Comparison of ENCODE assay signal across 16 cellular contexts in the genomic region with DNA sequence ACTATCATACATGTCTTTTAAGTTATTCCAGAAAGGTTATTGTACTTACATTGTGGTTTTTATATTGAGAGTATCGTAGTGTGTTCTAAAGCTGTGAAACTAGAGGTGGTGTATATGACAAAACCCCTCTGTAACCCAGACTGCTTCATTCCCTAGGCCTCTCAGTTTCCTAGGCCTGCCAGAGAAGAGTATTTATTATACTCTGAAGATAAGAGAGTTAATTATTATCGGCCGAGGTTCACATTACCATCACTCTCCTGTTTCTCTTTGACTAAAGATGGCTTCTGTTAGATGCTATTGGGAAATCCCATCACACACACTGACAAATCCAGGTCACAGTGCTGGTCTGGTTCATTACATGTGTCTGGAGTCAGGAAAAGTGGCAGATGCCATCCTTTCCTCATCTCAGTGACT. TPM values are rescaled to one million over a fixed set of nuclear protein-coding genes. Genes with fewer than 3 reads are reported as not detected.
DNase-seq lines count a peak whose midpoint lies in the region; ATAC-seq lines count a peak whose summit lies in the region.
"Had no signal": no experiment of that assay in that cellular context is flagged by ENCODE, and none has a peak within 500 bp of the region (broad histone marks: within the 10 kb centered on the region; RNA-seq: fewer than 3 reads in every experiment).

No MANE protein-coding gene starts in this region.

- H3K27ac ChIP-seq in CD4-positive, CD25-positive, alpha-beta regulatory T cell (ENCODE audit: insufficient read depth, low read length, poor library complexity, severe bottlenecking) = no peak overlapping the region
- H3K27ac ChIP-seq in naive thymus-derived CD4-positive, alpha-beta T cell (ENCODE audit: low read depth, low read length) = no peak overlapping the region
- no peak overlapping the region for H3K27ac ChIP-seq in GM23248
- H3K27ac ChIP-seq: BLaER1 had no signal

- no peak overlapping the region for H3K4me3 Mint-ChIP-seq in CD4-positive, CD25-positive, alpha-beta regulatory T cell
- peak overlapping the region; percentile 38 for H3K4me3 Mint-ChIP-seq in activated T-helper 17 cell treated with anti-CD3 and anti-CD28 coated beads, Interleukin-2, amount 50 U/mL, for 72 hours
- H3K4me3 Mint-ChIP-seq in naive thymus-derived CD4-positive, alpha-beta T cell = peak overlapping the region in 4 of 10 donors; percentile 19 to 54 (median 32)
- H3K4me3 Mint-ChIP-seq: H9 had no signal

- WGBS in GM23248 (ENCODE audit: low coverage in 1 of 2, low lambda C conversion rate in 2 of 2, missing lambda C conversion rate in 2 of 2), 2 experiments = 87 to 90% methylated on average over 3 of the region's 3 CpGs

- no peaks in the 10 kb centered on the region for H3K27me3 ChIP-seq in CD4-positive, CD25-positive, alpha-beta regulatory T cell (ENCODE audit: control insufficient read depth, insufficient read depth, low read length)
- H3K27me3 ChIP-seq in naive thymus-derived CD4-positive, alpha-beta T cell (ENCODE audit: control insufficient read depth in 2 of 2, insufficient read depth in 2 of 2, low read length in 2 of 2) = no peaks in the 10 kb centered on the region
- no peaks in the 10 kb centered on the region for H3K27me3 ChIP-seq in GM23248 (replicated peaks; ENCODE audit: insufficient read depth)
- H3K27me3 ChIP-seq: BLaER1 had no signal

- no peak overlapping the region for H2AFZ ChIP-seq in GM23248

- peaks cover 24% of the 10 kb centered on the region for H3K36me3 Mint-ChIP-seq in CD4-positive, CD25-positive, alpha-beta regulatory T cell
- H3K36me3 Mint-ChIP-seq in activated T-helper 17 cell treated with anti-CD3 and anti-CD28 coated beads, Interleukin-2, amount 50 U/mL, for 72 hours (ENCODE audit: low read depth) = peaks cover 100% of the 10 kb centered on the region
- H3K36me3 Mint-ChIP-seq in naive thymus-derived CD4-positive, alpha-beta T cell = peaks cover 0 to 52% (median 34%) of the 10 kb centered on the region in 5 donors

- peaks cover 40% of the 10 kb centered on the region for H3K79me2 ChIP-seq in GM23248 (ENCODE audit: insufficient read depth)

- no peaks in the 10 kb centered on the region for H4K20me1 ChIP-seq in GM23248 (ENCODE audit: insufficient read depth)

- intact Hi-C loops in naive thymus-derived CD4-positive, alpha-beta T cell (cut with micrococcal nuclease) = loop anchor here in 1 of 2 donors (2.0 kb wide), 1 partner anchor 16 kb away; no protein-coding TSS in a partner anchor

- H3K9me2 ChIP-seq in GM23248 (ENCODE audit: insufficient read depth) = no peaks in the 10 kb centered on the region

- peaks cover 2 to 31% (median 20%) of the 10 kb centered on the region in 4 donors for H3K4me1 Mint-ChIP-seq in CD4-positive, CD25-positive, alpha-beta regulatory T cell
- H3K4me1 Mint-ChIP-seq in activated T-helper 17 cell treated with anti-CD3 and anti-CD28 coated beads, Interleukin-2, amount 50 U/mL, for 72 hours = peaks cover 27% of the 10 kb centered on the region
- H3K4me1 Mint-ChIP-seq in naive thymus-derived CD4-positive, alpha-beta T cell = peaks cover 16 to 67% (median 54%) of the 10 kb centered on the region in 7 donors

- POLR2A ChIA-PET in naive thymus-derived CD4-positive, alpha-beta T cell (lab: Charles Lee) = interaction anchor here (1.0 kb wide), 1 partner anchor 9 kb away, joined by 3 read pairs; no protein-coding TSS in a partner anchor

- peaks cover 44% of the 10 kb centered on the region for H3F3A ChIP-seq in GM23248 (ENCODE audit: insufficient read depth)

- peak overlapping the region; percentile 74 to 83 (median 74) for H3K27ac Mint-ChIP-seq in CD4-positive, CD25-positive, alpha-beta regulatory T cell
- H3K27ac Mint-ChIP-seq in activated T-helper 17 cell treated with anti-CD3 and anti-CD28 coated beads, Interleukin-2, amount 50 U/mL, for 72 hours = peak overlapping the region; percentile 81
- H3K27ac Mint-ChIP-seq in naive thymus-derived CD4-positive, alpha-beta T cell = peak overlapping the region in 7 of 9 donors; percentile 60 to 92 (median 73)

- no peaks in the 10 kb centered on the region for H3K9me3 ChIP-seq in CD4-positive, CD25-positive, alpha-beta regulatory T cell (ENCODE audit: control insufficient read depth in 2 of 2, low read length in 2 of 2)
- no peaks in the 10 kb centered on the region for H3K9me3 ChIP-seq in naive thymus-derived CD4-positive, alpha-beta T cell (ENCODE audit: control insufficient read depth in 2 of 3, low read length in 3 of 3)
- H3K9me3 ChIP-seq in GM23248 (ENCODE audit: low read depth) = no peaks in the 10 kb centered on the region
- H3K9me3 ChIP-seq: BLaER1 had no signal

- no peaks in the 10 kb centered on the region for H3K4me1 ChIP-seq in CD4-positive, CD25-positive, alpha-beta regulatory T cell (ENCODE audit: control insufficient read depth, insufficient read depth, low read length, poor library complexity, severe bottlenecking)
- H3K4me1 ChIP-seq in naive thymus-derived CD4-positive, alpha-beta T cell (ENCODE audit: control insufficient read depth in 2 of 2, insufficient read depth in 2 of 2, low read length in 2 of 2) = peaks cover 0 to 19% of the 10 kb centered on the region in 2 donors
- H3K4me1 ChIP-seq in GM23248 (ENCODE audit: insufficient read depth) = peaks cover 37% of the 10 kb centered on the region
- H3K4me1 ChIP-seq: BLaER1 had no signal

- no peaks in the 10 kb centered on the region for H3K9me3 Mint-ChIP-seq in CD4-positive, CD25-positive, alpha-beta regulatory T cell
- no peaks in the 10 kb centered on the region for H3K9me3 Mint-ChIP-seq in activated T-helper 17 cell treated with anti-CD3 and anti-CD28 coated beads, Interleukin-2, amount 50 U/mL, for 72 hours
- no peaks in the 10 kb centered on the region for H3K9me3 Mint-ChIP-seq in naive thymus-derived CD4-positive, alpha-beta T cell
- H3K9me3 Mint-ChIP-seq: H9 had no signal

- no peak for DNase-seq in CD4-positive, CD25-positive, alpha-beta regulatory T cell
- DNase-seq in naive thymus-derived CD4-positive, alpha-beta T cell = no peak
- DNase-seq in GM23248 = no peak
- DNase-seq in GF-D8 (lab: John Stamatoyannopoulos, UW) = no peak
- DNase-seq: activated CD8-positive, alpha-beta memory T cell treated with anti-CD3 and anti-CD28 coated beads, Interleukin-2, amount 50 U/mL, for 48 hours; caudate nucleus; H9; NCI-H446 treated with DMSO at 0.1 percent for 48 hours; T1000 had no signal

- no peak for ATAC-seq in CD4-positive, CD25-positive, alpha-beta regulatory T cell (ENCODE audit: low read depth in 2 of 2)
- ATAC-seq in GM21529 (IDR thresholded peaks at IDR 0.05; ENCODE audit: unreplicated experiment) = peak; percentile 42
- ATAC-seq in activated T-helper 17 cell treated with anti-CD3 and anti-CD28 coated beads, Interleukin-2, amount 50 U/mL, for 72 hours (replicated peaks) = peak; percentile 92
- no peak for ATAC-seq in naive thymus-derived CD4-positive, alpha-beta T cell
- ATAC-seq in GM19351 (IDR thresholded peaks at IDR 0.05; ENCODE audit: unreplicated experiment) = no peak
- no peak for ATAC-seq in HG03342 (IDR thresholded peaks at IDR 0.05; ENCODE audit: unreplicated experiment)
- ATAC-seq: Panc1 had no signal

- H3K27me3 Mint-ChIP-seq in CD4-positive, CD25-positive, alpha-beta regulatory T cell = no peaks in the 10 kb centered on the region
- no peaks in the 10 kb centered on the region for H3K27me3 Mint-ChIP-seq in activated T-helper 17 cell treated with anti-CD3 and anti-CD28 coated beads, Interleukin-2, amount 50 U/mL, for 72 hours
- H3K27me3 Mint-ChIP-seq in naive thymus-derived CD4-positive, alpha-beta T cell = no peaks in the 10 kb centered on the region

- no peak overlapping the region for H3K4me3 ChIP-seq in CD4-positive, CD25-positive, alpha-beta regulatory T cell (ENCODE audit: low read depth, low read length)
- no peak overlapping the region for H3K4me3 ChIP-seq in naive thymus-derived CD4-positive, alpha-beta T cell (ENCODE audit: low read length)
- H3K4me3 ChIP-seq in GM23248 = no peak overlapping the region
- H3K4me3 ChIP-seq: BLaER1 had no signal

- no peak overlapping the region for H3K4me2 ChIP-seq in GM23248 (ENCODE audit: unreplicated experiment)
- H3K4me2 ChIP-seq: BLaER1 had no signal

- peaks cover 55% of the 10 kb centered on the region for H3K36me3 ChIP-seq in CD4-positive, CD25-positive, alpha-beta regulatory T cell (ENCODE audit: control insufficient read depth, insufficient read depth, low read length)
- peaks cover 10 to 46% (median 12%) of the 10 kb centered on the region in 3 experiments for H3K36me3 ChIP-seq in naive thymus-derived CD4-positive, alpha-beta T cell (ENCODE audit: control insufficient read depth in 2 of 3, insufficient read depth in 3 of 3, low read length in 3 of 3)
- peaks cover 17% of the 10 kb centered on the region; the same call in 1 of the 2 replicates for H3K36me3 ChIP-seq in GM23248 (ENCODE audit: low read depth)

- in situ Hi-C loops in GM23248 (cut with MboI) = no loop called here

- no peak overlapping the region for H3K9ac ChIP-seq in GM23248
- H3K9ac ChIP-seq: BLaER1 had no signal

- CTCF ChIA-PET in naive thymus-derived CD4-positive, alpha-beta T cell (lab: Charles Lee) = no interaction called here

RNA-seq across cellular contexts. Expression of a gene that starts 20.5 kb away (rescaled TPM):
- total RNA-seq in CD4-positive, CD25-positive, alpha-beta regulatory T cell = 32.8 TPM
- polyA plus RNA-seq in CD4-positive, CD25-positive, alpha-beta regulatory T cell = 10 to 100 TPM; 42.5 to 51.7 (median 43.7) TPM
- 10 to 100 TPM; 47.0 to 70.5 TPM for total RNA-seq in activated T-helper 17 cell treated with anti-CD3 and anti-CD28 coated beads, Interleukin-2, amount 50 U/mL, for 72 hours
- 10 to 100 TPM; 30.7 to 57.9 (median 44.3) TPM for total RNA-seq in naive thymus-derived CD4-positive, alpha-beta T cell
- polyA plus RNA-seq in naive thymus-derived CD4-positive, alpha-beta T cell = 10 to 100 TPM; 48.4 to 59.4 TPM
- total RNA-seq in GM23248 (2014; rRNA removed; shearing (Covaris generic)) = 31.1 and 60.7 TPM in 2 replicates
- 49.1 and 53.5 TPM in 2 replicates for polyA plus RNA-seq in GM23248 (2016; fragmentation: Nextera tagmentation; extraction: Ambion mirVana)

RNA-seq across cellular contexts. Expression of a gene that starts 20.6 kb away (rescaled TPM):
- 55.8 TPM for total RNA-seq in CD4-positive, CD25-positive, alpha-beta regulatory T cell
- polyA plus RNA-seq in CD4-positive, CD25-positive, alpha-beta regulatory T cell = 10 to 100 TPM; 36.8 to 45.3 (median 39.7) TPM
- total RNA-seq in activated T-helper 17 cell treated with anti-CD3 and anti-CD28 coated beads, Interleukin-2, amount 50 U/mL, for 72 hours = 10 to 100 TPM; 20.5 to 50.5 TPM
- total RNA-seq in naive thymus-derived CD4-positive, alpha-beta T cell = 10 to 100 TPM; 38.5 to 54.0 (median 48.8) TPM
- 10 to 100 TPM; 33.7 to 36.1 TPM for polyA plus RNA-seq in naive thymus-derived CD4-positive, alpha-beta T cell
- total RNA-seq in GM23248 (2014; rRNA removed; shearing (Covaris generic)) = 76.2 and 89.5 TPM in 2 replicates
- 48.7 and 48.9 TPM in 2 replicates for polyA plus RNA-seq in GM23248 (2016; fragmentation: Nextera tagmentation; extraction: Ambion mirVana)

RNA-seq across cellular contexts. Expression of a gene that starts 29.5 kb away (rescaled TPM):
- 0.99 TPM for total RNA-seq in CD4-positive, CD25-positive, alpha-beta regulatory T cell
- under 1 TPM in 1 of 4 donors, not detected in 3; 0.29 TPM for polyA plus RNA-seq in CD4-positive, CD25-positive, alpha-beta regulatory T cell
- under 1 TPM; 0.37 to 0.66 TPM for total RNA-seq in activated T-helper 17 cell treated with anti-CD3 and anti-CD28 coated beads, Interleukin-2, amount 50 U/mL, for 72 hours
- 1 to 10 TPM in 2 of 5 experiments, under 1 TPM in 3; 0.45 to 1.8 (median 0.75) TPM for total RNA-seq in naive thymus-derived CD4-positive, alpha-beta T cell
- polyA plus RNA-seq in naive thymus-derived CD4-positive, alpha-beta T cell = not detected
- 42.1 and 45.4 TPM in 2 replicates for total RNA-seq in GM23248 (2014; rRNA removed; shearing (Covaris generic))
- 48.8 and 49.5 TPM in 2 replicates for polyA plus RNA-seq in GM23248 (2016; fragmentation: Nextera tagmentation; extraction: Ambion mirVana)
- total RNA-seq: epithelial cell of proximal tubule, H9 had no signal

Comparison
In these comparisons a context has a peak if more than half of its experiments do, and no peak if none do; other contexts are left out.
1. ATAC-seq: peak in GM21529 (single experiment) and activated T-helper 17 cell treated with anti-CD3 and anti-CD28 coated beads, Interleukin-2, amount 50 U/mL, for 72 hours (single experiment); none in CD4-positive, CD25-positive, alpha-beta regulatory T cell (0 of 2), naive thymus-derived CD4-positive, alpha-beta T cell (single experiment), GM19351 (single experiment) and HG03342 (single experiment).
2. RNA of a gene that starts 29.5 kb away (total RNA-seq): 42.1 to 45.4 TPM in GM23248; 0.99 TPM in CD4-positive, CD25-positive, alpha-beta regulatory T cell (single experiment), 0.45 to 1.8 TPM in naive thymus-derived CD4-positive, alpha-beta T cell and 0.37 to 0.66 TPM in activated T-helper 17 cell treated with anti-CD3 and anti-CD28 coated beads, Interleukin-2, amount 50 U/mL, for 72 hours; every median in the first group is over 10 times any median in the second.
3. Peak in every context shown above with its lines, with median percentiles within 50 percentile points of each other: H3K27ac Mint-ChIP-seq.